In genomic region chr2:240443891-240444301, GRCh38 we compare ENCODE assay signal across 20 cellular contexts. TPM values are rescaled to one million over a fixed set of nuclear protein-coding genes. Genes with fewer than 3 reads are reported as not detected.
DNase-seq lines count a peak whose midpoint lies in the region; ATAC-seq and TF ChIP-seq lines count a peak whose summit lies in the region.
"Had no signal": no experiment of that assay in that cellular context is flagged by ENCODE, and none has a peak within 500 bp of the region (broad histone marks: within the 10 kb centered on the region; RNA-seq: fewer than 3 reads in every experiment).

No MANE protein-coding gene starts in this region.

- H3K9me3 Mint-ChIP-seq in endothelial cell (ENCODE audit: unreplicated experiment) = no peaks in the 10 kb centered on the region

- H3K36me3 ChIP-seq in adrenal gland (replicated peaks in 1 of 2) = no peaks in the 10 kb centered on the region
- peaks cover 26 to 37% of the 10 kb centered on the region in 2 donors for H3K36me3 ChIP-seq in neuronal stem cell (replicated peaks in 1 of 2; ENCODE audit: control insufficient read depth in 2 of 2, insufficient read depth in 2 of 2, low read length in 2 of 2)
- no peaks in the 10 kb centered on the region for H3K36me3 ChIP-seq in H7 (replicated peaks; ENCODE audit: control insufficient read depth, insufficient read depth, low read length)
- H3K36me3 ChIP-seq: HAP-1 had no signal

- H3K27me3 ChIP-seq in adrenal gland (no peaks in the 10 kb centered on the region), neuronal stem cell (ENCODE audit: control insufficient read depth in 3 of 3, insufficient read depth in 3 of 3, low read depth in 1 of 3, low read length in 3 of 3) (no peaks in the 10 kb centered on the region), H7 (ENCODE audit: control insufficient read depth, insufficient read depth, low read length) (no peaks in the 10 kb centered on the region)

- no peak for TF ChIP-seq POLR2A in adrenal gland (IDR thresholded peaks at IDR 0.05)

- H3K27ac ChIP-seq in adrenal gland (peak overlapping the region in 1 of 5 donors; percentile 39), neuronal stem cell (replicated peaks; ENCODE audit: low read length) (no peak overlapping the region)

- H3K14ac ChIP-seq in neuronal stem cell (ENCODE audit: low read length) = peak overlapping the region; percentile 21

- H2AK5ac ChIP-seq in neuronal stem cell (ENCODE audit: low read depth, low read length) = no peak overlapping the region

- H3K18ac ChIP-seq in neuronal stem cell (ENCODE audit: low read length) = no peak overlapping the region

- H3K4me1 Mint-ChIP-seq in endothelial cell (ENCODE audit: unreplicated experiment) = no peaks in the 10 kb centered on the region

- no peak for ATAC-seq in HG02623 (IDR thresholded peaks at IDR 0.05; ENCODE audit: unreplicated experiment)
- ATAC-seq: Panc1, SK-N-SH treated with all-trans-retinoic acid at 6 μM for 48 hours had no signal

- no peak overlapping the region for H3K23ac ChIP-seq in neuronal stem cell (ENCODE audit: low read depth, low read length, poor library complexity)

- peaks cover 14 to 24% of the 10 kb centered on the region in 2 donors for H3K4me1 ChIP-seq in adrenal gland (replicated peaks in 1 of 2)
- H3K4me1 ChIP-seq in neuronal stem cell (ENCODE audit: control insufficient read depth in 2 of 2, insufficient read depth in 1 of 2, low read depth in 1 of 2, low read length in 2 of 2) = no peaks in the 10 kb centered on the region
- H3K4me1 ChIP-seq: HAP-1 had no signal

- no peak overlapping the region for H3K4me3 Mint-ChIP-seq in endothelial cell (ENCODE audit: unreplicated experiment)

- H2BK5ac ChIP-seq in neuronal stem cell (ENCODE audit: low read length) = no peak overlapping the region

- H2BK12ac ChIP-seq in neuronal stem cell (ENCODE audit: low read length) = no peak overlapping the region

- no peak overlapping the region for H4K91ac ChIP-seq in neuronal stem cell (ENCODE audit: low read depth, low read length, poor library complexity)

- no peak overlapping the region for H4K8ac ChIP-seq in neuronal stem cell (ENCODE audit: low read depth, low read length)

- H3K4ac ChIP-seq in neuronal stem cell (ENCODE audit: low read length) = no peak overlapping the region

- H3K27me3 Mint-ChIP-seq in endothelial cell (ENCODE audit: unreplicated experiment) = peaks cover 3% of the 10 kb centered on the region

- H3K9me3 ChIP-seq in adrenal gland (replicated peaks in 1 of 3) (no peaks in the 10 kb centered on the region), neuronal stem cell (replicated peaks in 1 of 2; ENCODE audit: control insufficient read depth in 2 of 2, insufficient read depth in 1 of 2, low read depth in 1 of 2, low read length in 2 of 2) (no peaks in the 10 kb centered on the region)
- H3K9me3 ChIP-seq: HAP-1 had no signal

- 52 to 65% (median 54%) methylated on average over 16 to 17 of the region's 17 CpGs; no CpG with 5 or more reads in 1 of the 4 donors for WGBS in adrenal gland, 4 donors
- no CpG with 5 or more reads among the region's 17 CpGs for WGBS in neuronal stem cell (ENCODE audit: extremely low coverage in 2 of 2, insufficient read length in 2 of 2, insufficient replicate concordance in 1 of 2), 2 donors

- no peak overlapping the region for H3K9ac ChIP-seq in neuronal stem cell (ENCODE audit: low read depth, low read length, poor library complexity)

- H2AFZ ChIP-seq in neuronal stem cell (ENCODE audit: low read length) = no peak overlapping the region

- TF ChIP-seq CTCF in adrenal gland (IDR thresholded peaks at IDR 0.05) = no peak
- TF ChIP-seq CTCF in endothelial cell (IDR thresholded peaks at IDR 0.05; ENCODE audit: unreplicated experiment) = no peak

- no peak overlapping the region for H3K4me3 ChIP-seq in adrenal gland
- no peak overlapping the region for H3K4me3 ChIP-seq in neuronal stem cell (ENCODE audit: low read length in 2 of 2)
- no peak overlapping the region for H3K4me3 ChIP-seq in H7 (ENCODE audit: insufficient read depth, low read depth, low read length)
- H3K4me3 ChIP-seq: HAP-1 had no signal

- peak; percentile 48 for DNase-seq in A172 (ENCODE audit: low spot score)
- DNase-seq in EL = peak; percentile 24
- peak in 4 of 7 donors; percentile 63 to 76 (median 66) for DNase-seq in adrenal gland
- no peak for DNase-seq in neuronal stem cell (ENCODE audit: low spot score)
- no peak for DNase-seq in H7
- DNase-seq in NCI-H1048 (lab: John Stamatoyannopoulos, UW) = no peak
- DNase-seq in endothelial cell (ENCODE audit: low spot score) = no peak
- DNase-seq: COR-L47, DMS153, KG1, NCI-H1092, NCI-H146, NCI-H2081, NCI-H510A, NCI-H774, SHP77 had no signal

- no peaks in the 10 kb centered on the region for H3K36me3 Mint-ChIP-seq in endothelial cell (ENCODE audit: low read depth, unreplicated experiment)

- H2BK15ac ChIP-seq in neuronal stem cell (ENCODE audit: low read length) = no peak overlapping the region

- intact Hi-C loops in adrenal gland (cut with DNase I) = loop anchor here in 1 of 2 donors (5.0 kb wide), 1 partner anchor 292 kb away; no protein-coding TSS in a partner anchor

- no peak overlapping the region for H3K27ac Mint-ChIP-seq in endothelial cell (ENCODE audit: unreplicated experiment)

- H2BK120ac ChIP-seq in neuronal stem cell (ENCODE audit: low read depth, low read length) = no peak overlapping the region

- no peak overlapping the region for H3K4me2 ChIP-seq in neuronal stem cell (ENCODE audit: insufficient read depth, low read length, poor library complexity, severe bottlenecking)

- peaks cover 64% of the 10 kb centered on the region for H3K79me1 ChIP-seq in neuronal stem cell (ENCODE audit: low read depth, low read length)

RNA-seq across cellular contexts. Expression of gene GPC1, which starts 8.4 kb away (rescaled TPM):
- total RNA-seq in A172 (2014; rRNA removed; shearing (Covaris generic)) = 182 and 198 TPM in 2 replicates
- 100 to 1,000 TPM in 7 of 8 donors, 10 to 100 TPM in 1; 75.1 to 202 (median 143) TPM for total RNA-seq in adrenal gland
- polyA plus RNA-seq in adrenal gland = 10 to 100 TPM; 13.4 to 97.6 (median 70.9) TPM
- polyA plus RNA-seq in neuronal stem cell (2013, experiment 1 of 2) = 78.0 TPM
- polyA plus RNA-seq in neuronal stem cell (2013, experiment 2 of 2) = 77.4 TPM
- 28.4 and 32.0 TPM in 2 replicates for total RNA-seq in H7 (2014; rRNA removed; shearing (Covaris generic))
- total RNA-seq in endothelial cell (ENCODE audit: unreplicated experiment) = 4.5 TPM

Comparison
In these comparisons a context has a peak if more than half of its experiments do, and no peak if none do; other contexts are left out.
1. DNase-seq: peak in A172 (single experiment), EL (single experiment) and adrenal gland (4 of 7); none in neuronal stem cell (single experiment), H7 (single experiment), NCI-H1048 (single experiment) and endothelial cell (single experiment).